Comparison of ENCODE assay signal across 1 cellular context in the genomic region with DNA sequence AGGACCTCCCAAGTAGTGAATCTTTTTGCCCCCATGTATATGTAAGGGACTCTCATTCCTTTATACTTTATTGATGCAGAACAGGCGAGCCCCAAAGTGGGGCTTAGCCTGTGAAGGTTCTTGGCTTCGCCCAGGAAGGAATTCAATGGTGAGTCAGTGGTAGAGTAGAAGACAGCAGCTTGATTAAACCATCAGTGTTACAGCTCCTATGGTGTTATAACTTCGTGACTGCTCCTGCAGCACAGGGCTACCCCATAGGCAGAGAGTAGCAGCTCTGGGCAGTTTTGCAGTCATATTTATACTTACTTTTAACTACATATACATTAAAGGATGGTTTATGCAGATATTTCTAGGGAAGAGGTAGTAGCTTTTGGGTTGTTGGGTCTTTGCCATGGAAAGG.
TF ChIP-seq lines count a peak whose summit lies in the region.

No MANE protein-coding gene starts in this region.

TF ChIP-seq in GM12878, 131 proteins besides CTCF, POLR2A, EP300 and RAD21:
- no peak for TF ChIP-seq SMARCA5 (IDR thresholded peaks at IDR 0.05)
- TF ChIP-seq, protein P1, sequence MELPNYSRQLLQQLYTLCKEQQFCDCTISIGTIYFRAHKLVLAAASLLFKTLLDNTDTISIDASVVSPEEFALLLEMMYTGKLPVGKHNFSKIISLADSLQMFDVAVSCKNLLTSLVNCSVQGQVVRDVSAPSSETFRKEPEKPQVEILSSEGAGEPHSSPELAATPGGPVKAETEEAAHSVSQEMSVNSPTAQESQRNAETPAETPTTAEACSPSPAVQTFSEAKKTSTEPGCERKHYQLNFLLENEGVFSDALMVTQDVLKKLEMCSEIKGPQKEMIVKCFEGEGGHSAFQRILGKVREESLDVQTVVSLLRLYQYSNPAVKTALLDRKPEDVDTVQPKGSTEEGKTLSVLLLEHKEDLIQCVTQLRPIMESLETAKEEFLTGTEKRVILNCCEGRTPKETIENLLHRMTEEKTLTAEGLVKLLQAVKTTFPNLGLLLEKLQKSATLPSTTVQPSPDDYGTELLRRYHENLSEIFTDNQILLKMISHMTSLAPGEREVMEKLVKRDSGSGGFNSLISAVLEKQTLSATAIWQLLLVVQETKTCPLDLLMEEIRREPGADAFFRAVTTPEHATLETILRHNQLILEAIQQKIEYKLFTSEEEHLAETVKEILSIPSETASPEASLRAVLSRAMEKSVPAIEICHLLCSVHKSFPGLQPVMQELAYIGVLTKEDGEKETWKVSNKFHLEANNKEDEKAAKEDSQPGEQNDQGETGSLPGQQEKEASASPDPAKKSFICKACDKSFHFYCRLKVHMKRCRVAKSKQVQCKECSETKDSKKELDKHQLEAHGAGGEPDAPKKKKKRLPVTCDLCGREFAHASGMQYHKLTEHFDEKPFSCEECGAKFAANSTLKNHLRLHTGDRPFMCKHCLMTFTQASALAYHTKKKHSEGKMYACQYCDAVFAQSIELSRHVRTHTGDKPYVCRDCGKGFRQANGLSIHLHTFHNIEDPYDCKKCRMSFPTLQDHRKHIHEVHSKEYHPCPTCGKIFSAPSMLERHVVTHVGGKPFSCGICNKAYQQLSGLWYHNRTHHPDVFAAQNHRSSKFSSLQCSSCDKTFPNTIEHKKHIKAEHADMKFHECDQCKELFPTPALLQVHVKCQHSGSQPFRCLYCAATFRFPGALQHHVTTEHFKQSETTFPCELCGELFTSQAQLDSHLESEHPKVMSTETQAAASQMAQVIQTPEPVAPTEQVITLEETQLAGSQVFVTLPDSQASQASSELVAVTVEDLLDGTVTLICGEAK (IDR thresholded peaks at IDR 0.05; ENCODE audit: borderline replicate concordance): no peak
